In the genomic region with DNA sequence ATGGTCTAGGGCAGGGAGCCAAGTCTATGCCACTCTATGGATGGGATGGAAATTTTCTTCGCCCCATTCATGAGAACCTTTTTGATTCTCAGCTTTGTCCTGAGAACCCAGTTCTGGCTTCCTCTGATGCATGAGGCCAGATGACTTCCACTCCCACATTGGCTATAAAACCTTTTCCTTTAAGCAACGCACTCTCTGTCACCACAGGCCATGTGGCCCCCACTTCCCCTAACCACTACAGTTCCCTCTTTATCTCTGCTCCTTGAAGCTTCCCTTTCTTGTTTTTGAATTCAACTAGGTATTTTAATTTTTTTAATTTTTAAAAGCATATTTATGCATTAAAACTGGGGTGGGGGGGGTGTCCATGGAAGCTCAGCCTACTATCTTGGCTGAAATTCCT, we compare ENCODE assay signal across 24 cellular contexts.
DNase-seq lines count a peak whose midpoint lies in the region; ATAC-seq, FAIRE-seq and TF ChIP-seq lines count a peak whose summit lies in the region.
"Had no signal": no experiment of that assay in that cellular context is flagged by ENCODE, and none has a peak within 500 bp of the region (broad histone marks: within the 10 kb centered on the region; RNA-seq: fewer than 3 reads in every experiment).

No MANE protein-coding gene starts in this region.

- DNase-seq in SIG-M5 treated with dmso at 0.1 percent for 504 hours (lab: John Stamatoyannopoulos, UW; ENCODE audit: unreplicated experiment) (peak; percentile 62), SIG-M5 (lab: John Stamatoyannopoulos, UW) (no peak), NOMO-1 treated with DMSO at 0.1 percent for 48 hours (lab: John Stamatoyannopoulos, UW; ENCODE audit: unreplicated experiment) (peak; percentile 90), K562 (ENCODE audit: extremely low read depth in 1 of 4, low spot score in 3 of 4) (no peak), pons (ENCODE audit: low spot score) (peak; percentile 70), D341Med (ENCODE audit: low spot score) (no peak)
- DNase-seq: activated CD4-positive, alpha-beta memory T cell treated with anti-CD3 and anti-CD28 coated beads, Interleukin-2, amount 10 ng/mL, durations not matched to agents 7 days and 5 days; activated CD4-positive, CD25-positive, alpha-beta regulatory T cell; activated gamma-delta T cell; activated T-cell treated with anti-CD3 and anti-CD28 coated beads for 4 hours; cortex of kidney; heart right ventricle; NCI-H1105 treated with DMSO at 0.1 percent for 48 hours; NCI-H510A treated with DMSO at 0.1 percent for 48 hours; SJCRH30; T-helper 17 cell had no signal

- no peaks in the 10 kb centered on the region for H3K9me3 ChIP-seq in K562 (replicated peaks; ENCODE audit: control insufficient read depth, insufficient read depth, low read depth, low read length)
- H3K9me3 ChIP-seq: adrenal gland, heart right ventricle, SJCRH30 had no signal

- H3K9ac ChIP-seq in K562 (ENCODE audit: insufficient read depth in 1 of 2, low read depth in 2 of 2, low read length in 2 of 2), result no peak overlapping the region
- H3K9ac ChIP-seq: KMS-11 had no signal

- H3K4me2 ChIP-seq in K562 (ENCODE audit: insufficient read depth, low read length), result no peak overlapping the region
- H3K4me2 ChIP-seq: GM23338, KMS-11 had no signal

- intact Hi-C loops in K562 (cut with micrococcal nuclease), result no loop called here

- POLR2A ChIA-PET in K562 (lab: Yijun Ruan, JAX), result no interaction called here

- no peak for TF ChIP-seq CTCF in K562 (IDR thresholded peaks at IDR 0.05 in 2 of 3, conservative IDR thresholded peaks at IDR 0.05 in 1 of 3; ENCODE audit: insufficient read depth in 2 of 3, low read depth in 1 of 3, low read length in 3 of 3)

- in situ Hi-C loops in K562 (cut with MboI), result no loop called here

- TF ChIP-seq EP300 in K562 (IDR thresholded peaks at IDR 0.05; ENCODE audit: low read length), result no peak

- H3K36me3 ChIP-seq in K562 (ENCODE audit: control insufficient read depth, insufficient read depth, low read length), result no peaks in the 10 kb centered on the region
- H3K36me3 ChIP-seq: adrenal gland, heart right ventricle, SJCRH30 had no signal

- no peaks in the 10 kb centered on the region for H4K20me1 ChIP-seq in K562 (replicated peaks; ENCODE audit: control insufficient read depth, insufficient read depth, low read length)

- TF ChIP-seq RAD21 in K562 (CRISPR knock-in tag; conservative IDR thresholded peaks at IDR 0.05 in 1 of 2, IDR thresholded peaks at IDR 0.05 in 1 of 2), result no peak

- no peak overlapping the region for H3K27ac ChIP-seq in K562 (ENCODE audit: extremely low read depth, low read depth, low read length)
- H3K27ac ChIP-seq: 22Rv1, adrenal gland, heart right ventricle, KMS-11, SJCRH30 had no signal

- WGBS in K562 (ENCODE audit: insufficient coverage, low coverage, missing lambda C conversion rate), result 0% methylated on average over 2 of the region's 2 CpGs

- no peaks in the 10 kb centered on the region for H3K79me2 ChIP-seq in K562 (ENCODE audit: control insufficient read depth, insufficient read depth, low read length)

- no peak overlapping the region for H2AFZ ChIP-seq in K562 (ENCODE audit: low read depth, low read length)
- H2AFZ ChIP-seq: GM23338 had no signal

- no peaks in the 10 kb centered on the region for H3K9me1 ChIP-seq in K562 (ENCODE audit: control insufficient read depth, insufficient read depth, low read length)

- BruUV-seq in K562 (replicated peaks; lab: Mats Ljungman, UMichigan), result no TSS peak

- ATAC-seq in K562 (no peak), GM21717 (IDR thresholded peaks at IDR 0.05; ENCODE audit: unreplicated experiment) (no peak), GM18511 (IDR thresholded peaks at IDR 0.05; ENCODE audit: unreplicated experiment) (no peak)
- ATAC-seq: GM23338, T-helper 17 cell had no signal

- no peak for FAIRE-seq in K562 (lab: Jason Lieb, UNC)
- FAIRE-seq: bronchial epithelial cell, D721Med had no signal

- H3K4me1 ChIP-seq in K562 (replicated peaks in 1 of 2; ENCODE audit: control insufficient read depth in 2 of 2, insufficient read depth in 2 of 2, low read length in 2 of 2), result no peaks in the 10 kb centered on the region

- no peak overlapping the region for H3K4me3 ChIP-seq in K562
- H3K4me3 ChIP-seq: adrenal gland, GM23338, heart right ventricle, SJCRH30 had no signal

- TF ChIP-seq POLR2A in K562 (conservative IDR thresholded peaks at IDR 0.05), result no peak

- H3K27me3 ChIP-seq in K562 (ENCODE audit: control insufficient read depth in 2 of 2, insufficient read depth in 2 of 2, low read length in 2 of 2), result no peaks in the 10 kb centered on the region; a peak in 1 of 5 replicates
- H3K27me3 ChIP-seq: adrenal gland, heart right ventricle, SJCRH30 had no signal

- CTCF ChIA-PET in K562 (lab: Yijun Ruan, JAX; ENCODE audit: low intra/inter-chr PET ratio), result interaction anchor here (0.7 kb wide), 1 partner anchor 73 kb away, joined by 3 read pairs; no protein-coding TSS in a partner anchor

TF ChIP-seq in K562, 482 proteins besides CTCF, POLR2A, EP300 and RAD21:
- TF ChIP-seq VEZF1 (CRISPR knock-in tag; IDR thresholded peaks at IDR 0.05) (peak; percentile 27; the same call in 1 of the 2 replicates), ZNF146 (CRISPR knock-in tag; IDR thresholded peaks at IDR 0.05; ENCODE audit: unreplicated experiment) (no peak), THRB (CRISPR knock-in tag; conservative IDR thresholded peaks at IDR 0.05) (no peak)
- TF ChIP-seq, protein P1, sequence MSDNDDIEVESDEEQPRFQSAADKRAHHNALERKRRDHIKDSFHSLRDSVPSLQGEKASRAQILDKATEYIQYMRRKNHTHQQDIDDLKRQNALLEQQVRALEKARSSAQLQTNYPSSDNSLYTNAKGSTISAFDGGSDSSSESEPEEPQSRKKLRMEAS (CRISPR knock-in tag; IDR thresholded peaks at IDR 0.05), result 0 out of 2 replicates have a peak, but pooled peaks have one; percentile 13

Comparison
In these comparisons a context has a peak if more than half of its experiments do, and no peak if none do; other contexts are left out.
1. DNase-seq: peak in SIG-M5 treated with dmso at 0.1 percent for 504 hours (single experiment), NOMO-1 treated with DMSO at 0.1 percent for 48 hours (single experiment) and pons (single experiment); none in SIG-M5 (single experiment), K562 (0 of 4) and D341Med (single experiment).